ENCODE assay signal across 1 cellular context in the genomic region with DNA sequence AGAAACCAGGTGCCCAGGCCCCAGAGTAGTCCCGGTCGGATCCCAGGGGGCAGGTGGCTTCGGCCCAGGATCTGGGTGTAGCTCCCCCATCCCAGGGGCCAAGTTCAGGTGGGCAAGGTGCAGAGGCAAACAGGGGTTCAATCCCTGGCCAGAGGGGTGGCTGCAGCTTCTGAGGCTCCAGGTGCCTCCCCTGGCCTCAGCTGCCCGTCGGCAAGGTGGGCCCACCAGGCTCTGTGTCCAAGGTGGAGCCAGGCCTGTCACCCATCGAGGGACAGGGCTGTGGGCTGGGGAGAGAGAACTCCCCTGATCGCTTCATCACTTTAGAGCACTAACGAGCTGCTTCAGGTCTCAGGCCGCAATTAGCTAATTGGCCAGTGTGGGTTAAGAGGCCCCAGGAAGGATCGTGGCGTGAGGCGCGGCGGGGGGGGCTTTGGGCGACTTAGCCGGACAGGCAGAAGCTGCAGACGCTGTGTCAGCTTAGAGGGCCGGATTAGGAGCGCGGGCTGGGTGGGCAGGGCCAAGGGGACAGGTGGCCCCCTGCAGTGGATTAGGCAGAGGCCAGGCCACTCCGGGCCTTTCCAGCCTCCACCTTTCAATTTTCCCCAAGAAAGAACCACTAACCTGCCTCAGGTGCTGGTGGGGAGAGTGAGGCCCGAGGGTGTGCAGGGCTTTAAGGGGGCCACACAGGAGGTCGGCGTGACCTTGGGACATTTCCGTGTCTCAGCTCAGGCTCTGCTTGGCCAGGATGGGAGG.
TF ChIP-seq lines count a peak whose summit lies in the region.

No MANE protein-coding gene starts in this region.

TF ChIP-seq in WTC11, 78 proteins besides CTCF, POLR2A, EP300 and RAD21 (continued from another document):
- TF ChIP-seq, protein P1, sequence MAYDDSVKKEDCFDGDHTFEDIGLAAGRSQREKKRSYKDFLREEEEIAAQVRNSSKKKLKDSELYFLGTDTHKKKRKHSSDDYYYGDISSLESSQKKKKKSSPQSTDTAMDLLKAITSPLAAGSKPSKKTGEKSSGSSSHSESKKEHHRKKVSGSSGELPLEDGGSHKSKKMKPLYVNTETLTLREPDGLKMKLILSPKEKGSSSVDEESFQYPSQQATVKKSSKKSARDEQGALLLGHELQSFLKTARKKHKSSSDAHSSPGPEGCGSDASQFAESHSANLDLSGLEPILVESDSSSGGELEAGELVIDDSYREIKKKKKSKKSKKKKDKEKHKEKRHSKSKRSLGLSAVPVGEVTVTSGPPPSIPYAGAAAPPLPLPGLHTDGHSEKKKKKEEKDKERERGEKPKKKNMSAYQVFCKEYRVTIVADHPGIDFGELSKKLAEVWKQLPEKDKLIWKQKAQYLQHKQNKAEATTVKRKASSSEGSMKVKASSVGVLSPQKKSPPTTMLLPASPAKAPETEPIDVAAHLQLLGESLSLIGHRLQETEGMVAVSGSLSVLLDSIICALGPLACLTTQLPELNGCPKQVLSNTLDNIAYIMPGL (CRISPR knock-in tag; IDR thresholded peaks at IDR 0.05), result no peak
- TF ChIP-seq JAZF1 (CRISPR knock-in tag; IDR thresholded peaks at IDR 0.05), result no peak
